ENCODE assay signal across 1 cellular context in genomic region chr16:57165923-57166322, GRCh38.
TF ChIP-seq lines count a peak whose summit lies in the region.

No MANE protein-coding gene starts in this region.

TF ChIP-seq in GM23338, 12 proteins besides CTCF, POLR2A, EP300 and RAD21 (continued from another document):
- no peak for TF ChIP-seq ZNF462 (CRISPR knock-in tag; IDR thresholded peaks at IDR 0.05)
